ENCODE assay signal across 32 cellular contexts in the genomic region with DNA sequence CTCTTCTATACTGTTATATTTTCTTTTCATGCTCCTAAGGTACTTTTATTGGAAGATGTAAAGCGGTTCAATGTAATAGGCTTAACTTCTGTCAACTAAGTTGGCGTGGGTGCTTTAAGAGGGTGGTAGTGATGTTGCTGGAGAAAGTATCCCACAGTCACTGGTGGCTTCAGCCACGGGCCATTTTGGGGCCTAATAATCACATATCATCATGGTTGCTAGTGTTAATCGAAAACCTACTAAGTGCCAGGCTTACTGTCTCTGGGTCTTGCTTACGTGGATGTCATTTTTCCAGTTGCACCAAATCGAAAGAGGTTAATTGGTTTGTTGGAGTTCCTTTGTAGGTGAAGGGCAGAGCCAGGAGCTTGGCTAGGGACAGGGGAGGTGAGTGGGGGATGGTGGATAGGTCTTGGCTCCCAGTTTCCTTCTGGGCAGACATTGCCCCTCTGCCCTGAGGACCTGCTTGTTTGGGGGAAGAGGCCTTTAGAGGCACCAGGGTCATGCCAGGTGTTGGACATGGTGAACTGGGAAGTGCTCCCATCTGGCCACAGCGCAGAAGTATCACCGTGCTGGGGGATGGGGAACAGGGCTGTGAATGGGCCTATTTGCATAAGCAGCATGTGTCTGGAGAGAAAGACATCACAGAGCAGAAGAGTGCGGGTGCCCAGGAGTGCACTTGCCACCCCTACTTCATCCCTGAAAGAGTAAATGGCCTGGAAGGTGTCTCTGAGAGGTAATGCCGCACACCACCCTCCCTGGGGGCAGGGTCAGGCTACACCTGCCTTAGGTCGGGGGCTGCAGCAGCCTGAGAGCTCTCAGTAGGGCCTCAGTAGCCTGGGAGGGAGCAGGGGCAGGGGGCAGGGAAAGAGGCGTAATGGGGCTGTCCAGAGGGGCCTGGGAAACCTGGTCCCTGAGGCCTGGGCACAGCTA.
A peak's percentile ranks its signal among the peaks of the same experiment; 100 is the strongest.
DNase-seq lines count a peak whose midpoint lies in the region; FAIRE-seq and TF ChIP-seq lines count a peak whose summit lies in the region.
"Had no signal": no experiment of that assay in that cellular context is flagged by ENCODE, and none has a peak within 500 bp of the region (broad histone marks: within the 10 kb centered on the region; RNA-seq: fewer than 3 reads in every experiment).

No MANE protein-coding gene starts in this region.

- peak; percentile 39 for FAIRE-seq in GM18507 (lab: Jason Lieb, UNC)
- FAIRE-seq: GM12891, keratinocyte had no signal

- H3K27me3 ChIP-seq in iPS-15b (ENCODE audit: control insufficient read depth, insufficient read depth, low read length), result peaks cover 94% of the 10 kb centered on the region
- peaks cover 3% of the 10 kb centered on the region for H3K27me3 ChIP-seq in vagina
- peaks cover 20 to 33% of the 10 kb centered on the region in 2 donors for H3K27me3 ChIP-seq in right atrium auricular region
- peaks cover 29% of the 10 kb centered on the region for H3K27me3 ChIP-seq in CD8-positive, alpha-beta memory T cell (ENCODE audit: insufficient read depth, low read length, poor library complexity, severe bottlenecking)
- H3K27me3 ChIP-seq: SJSA1 had no signal

- H3K27ac ChIP-seq in SK-N-MC (peak overlapping the region; percentile 90), vagina (no peak overlapping the region), right atrium auricular region (no peak overlapping the region)
- H3K27ac ChIP-seq in CD8-positive, alpha-beta memory T cell (ENCODE audit: low read depth, low read length), result no peak overlapping the region
- H3K27ac ChIP-seq: ascending aorta, cardiac muscle cell, colonic mucosa, epithelial cell of prostate, left ventricle myocardium inferior, right lobe of liver, SJSA1, stomach, uterus had no signal

- no peaks in the 10 kb centered on the region for H3K9me3 ChIP-seq in SK-N-MC (ENCODE audit: low read depth, low read length)
- no peaks in the 10 kb centered on the region for H3K9me3 ChIP-seq in iPS-15b (ENCODE audit: control insufficient read depth, insufficient read depth, low read length)
- no peaks in the 10 kb centered on the region for H3K9me3 ChIP-seq in vagina
- H3K9me3 ChIP-seq in right atrium auricular region, result no peaks in the 10 kb centered on the region
- no peaks in the 10 kb centered on the region for H3K9me3 ChIP-seq in CD8-positive, alpha-beta memory T cell (ENCODE audit: low read length)
- H3K9me3 ChIP-seq: ascending aorta, colonic mucosa, left ventricle myocardium inferior, right lobe of liver, SJSA1, stomach, uterus had no signal

- no peak for TF ChIP-seq POLR2A in vagina (IDR thresholded peaks at IDR 0.05)

- H3K4me3 ChIP-seq in SK-N-MC (no peak overlapping the region), iPS-15b (ENCODE audit: low read depth, low read length) (peak overlapping the region; percentile 35), vagina (no peak overlapping the region), right atrium auricular region (no peak overlapping the region)
- no peak overlapping the region for H3K4me3 ChIP-seq in CD8-positive, alpha-beta memory T cell (ENCODE audit: low read length)
- H3K4me3 ChIP-seq: ascending aorta, cardiac muscle cell, colonic mucosa, left ventricle myocardium inferior, right lobe of liver, SJSA1, stomach, uterus had no signal

- H3K9ac ChIP-seq in SK-N-MC (ENCODE audit: insufficient read length) (no peak overlapping the region), iPS-15b (ENCODE audit: low read depth, low read length) (no peak overlapping the region)

- H3K36me3 Mint-ChIP-seq in CD8-positive, alpha-beta memory T cell, result peaks cover 0 to 9% (median 0%) of the 10 kb centered on the region in 3 donors
- H3K36me3 Mint-ChIP-seq: activated naive CD8-positive, alpha-beta T cell treated with anti-CD3 and anti-CD28 coated beads for 36 hours had no signal

- H3K36me3 ChIP-seq in SK-N-MC (ENCODE audit: insufficient read depth, low read length) (peaks cover 44% of the 10 kb centered on the region), iPS-15b (ENCODE audit: control insufficient read depth, insufficient read depth, low read length) (no peaks in the 10 kb centered on the region), vagina (no peaks in the 10 kb centered on the region), right atrium auricular region (no peaks in the 10 kb centered on the region)
- no peaks in the 10 kb centered on the region for H3K36me3 ChIP-seq in CD8-positive, alpha-beta memory T cell (ENCODE audit: insufficient read depth, low read length)
- H3K36me3 ChIP-seq: ascending aorta, cardiac muscle cell, colonic mucosa, left ventricle myocardium inferior, right lobe of liver, SJSA1, stomach, uterus had no signal

- no peak overlapping the region for H3K27ac Mint-ChIP-seq in CD8-positive, alpha-beta memory T cell
- H3K27ac Mint-ChIP-seq: activated CD4-positive, alpha-beta T cell treated with anti-CD3 and anti-CD28 coated beads, Interleukin-2, amount 10 ng/mL, durations not matched to agents 7 days and 5 days; activated naive CD8-positive, alpha-beta T cell treated with anti-CD3 and anti-CD28 coated beads for 36 hours; CD8-positive, alpha-beta T cell; progenitor cell of endocrine pancreas had no signal

- peaks cover 29 to 55% of the 10 kb centered on the region in 2 donors for H3K27me3 Mint-ChIP-seq in CD8-positive, alpha-beta memory T cell

- in situ Hi-C loops in KBM-7 (cut with MboI; ENCODE audit: low pct_unique_long_range_greater_than_20kb, low sequenced_read_pairs), result no loop called here

- no peaks in the 10 kb centered on the region for H3K9me3 Mint-ChIP-seq in CD8-positive, alpha-beta memory T cell
- H3K9me3 Mint-ChIP-seq: activated CD4-positive, alpha-beta T cell treated with anti-CD3 and anti-CD28 coated beads, Interleukin-2, amount 10 ng/mL, durations not matched to agents 7 days and 5 days; activated naive CD8-positive, alpha-beta T cell treated with anti-CD3 and anti-CD28 coated beads for 36 hours; CD8-positive, alpha-beta T cell had no signal

- H3K4me3 Mint-ChIP-seq in CD8-positive, alpha-beta memory T cell, result peak overlapping the region in 1 of 7 donors; percentile 4
- H3K4me3 Mint-ChIP-seq: activated CD4-positive, alpha-beta T cell treated with anti-CD3 and anti-CD28 coated beads, Interleukin-2, amount 10 ng/mL, durations not matched to agents 7 days and 5 days; activated naive CD8-positive, alpha-beta T cell treated with anti-CD3 and anti-CD28 coated beads for 36 hours; CD8-positive, alpha-beta T cell had no signal

- TF ChIP-seq CTCF in vagina (IDR thresholded peaks at IDR 0.05) (no peak), right atrium auricular region (IDR thresholded peaks at IDR 0.05) (no peak)

- peaks cover 4 to 16% (median 9%) of the 10 kb centered on the region in 3 donors for H3K4me1 Mint-ChIP-seq in CD8-positive, alpha-beta memory T cell

- H3K4me1 ChIP-seq in iPS-15b (ENCODE audit: control insufficient read depth, insufficient read depth, low read length) (peaks cover 10% of the 10 kb centered on the region), vagina (peaks cover 19% of the 10 kb centered on the region), right atrium auricular region (peaks cover 0 to 18% of the 10 kb centered on the region in 2 donors)
- no peaks in the 10 kb centered on the region for H3K4me1 ChIP-seq in CD8-positive, alpha-beta memory T cell (ENCODE audit: insufficient read depth, low read length)

- CTCF ChIA-PET in CD8-positive, alpha-beta memory T cell (lab: Charles Lee), result interaction anchor here (5.9 kb wide), 1 partner anchor 38 kb away, joined by 40 read pairs; no protein-coding TSS in a partner anchor

- no peak for DNase-seq in GM18507 (ENCODE audit: extremely low spot score, insufficient read length, low read depth)
- peak; percentile 9 for DNase-seq in KBM-7
- DNase-seq in SK-N-MC (ENCODE audit: low read depth, low spot score), result no peak
- DNase-seq in vagina (ENCODE audit: extremely low spot score in 2 of 2), result no peak
- DNase-seq in right atrium auricular region (ENCODE audit: low spot score), result no peak
- no peak for DNase-seq in islet precursor cell
- no peak for DNase-seq in CD8-positive, alpha-beta memory T cell
- DNase-seq: activated CD4-positive, alpha-beta T cell treated with anti-CD3 and anti-CD28 coated beads, Interleukin-2, amount 10 ng/mL, durations not matched to agents 7 days and 5 days; activated naive CD8-positive, alpha-beta T cell treated with anti-CD3 and anti-CD28 coated beads for 36 hours; CD8-positive, alpha-beta T cell; colonic mucosa; effector CD4-positive, alpha-beta T cell; IMR-90; left ventricle myocardium inferior; mesendoderm; NCI-H1105 treated with DMSO at 0.1 percent for 48 hours; NCI-H1930; NCI-H2171 treated with DMSO at 0.1 percent for 48 hours; NCI-H774; right lobe of liver; RPMI8226; stomach; T1000; uterus had no signal

- POLR2A ChIA-PET in CD8-positive, alpha-beta memory T cell (lab: Charles Lee), result no interaction called here

- intact Hi-C loops in vagina (cut with DNase I), result no loop called here
